36 cellular contexts compared by ENCODE assay signal in the genomic region with DNA sequence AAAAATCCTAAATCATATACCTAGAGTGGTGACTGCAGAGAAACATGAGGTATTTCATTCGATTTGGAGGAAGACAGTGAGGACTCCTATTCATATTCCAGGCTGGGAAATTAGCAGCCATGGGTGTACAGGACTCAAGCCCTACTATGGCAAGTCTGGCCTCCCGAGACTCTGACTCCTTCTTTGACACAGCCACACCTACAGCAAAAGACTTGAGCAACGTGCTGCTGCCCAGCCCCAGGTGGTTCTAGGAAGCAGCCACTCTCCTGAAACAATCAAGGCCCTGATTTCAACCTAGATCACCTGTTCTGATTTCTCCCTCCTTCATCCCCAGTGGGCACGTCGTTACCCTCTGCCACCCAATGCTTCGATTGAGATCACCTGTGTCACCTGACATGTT.
"Had no signal": no experiment of that assay in that cellular context is flagged by ENCODE, and none has a peak within 500 bp of the region (broad histone marks: within the 10 kb centered on the region; RNA-seq: fewer than 3 reads in every experiment).

No MANE protein-coding gene starts in this region.

- DNase-seq: activated CD4-positive, alpha-beta memory T cell treated with anti-CD3 and anti-CD28 coated beads, Interleukin-2, amount 10 ng/mL, durations not matched to agents 7 days and 5 days; activated CD4-positive, alpha-beta T cell treated with anti-CD3 and anti-CD28 coated beads for 4 hours; activated CD4-positive, alpha-beta T cell treated with anti-CD3 and anti-CD28 coated beads, Interleukin-2, amount 10 ng/mL, durations not matched to agents 7 days and 5 days; activated CD4-positive, alpha-beta T cell treated with anti-CD3 and anti-CD28 coated beads, Interleukin-2, amount 50 U/mL, for 48 hours; activated CD4-positive, CD25-positive, alpha-beta regulatory T cell; activated CD8-positive, alpha-beta memory T cell treated with anti-CD3 and anti-CD28 coated beads for 24 hours; activated CD8-positive, alpha-beta memory T cell treated with anti-CD3 and anti-CD28 coated beads, Interleukin-2, amount 10 ng/mL, durations not matched to agents 7 days and 5 days; activated CD8-positive, alpha-beta memory T cell treated with anti-CD3 and anti-CD28 coated beads, Interleukin-2, amount 50 U/mL, for 48 hours; activated CD8-positive, alpha-beta T cell treated with anti-CD3 and anti-CD28 coated beads, Interleukin-2, amount 10 ng/mL, durations not matched to agents 7 days and 5 days; activated effector memory CD4-positive, alpha-beta T cell treated with Interleukin-2 at 50 U/mL for 16 hours; activated gamma-delta T cell; activated naive CD4-positive, alpha-beta T cell treated with anti-CD3 and anti-CD28 coated beads, Interleukin-2, amount 10 ng/mL, durations not matched to agents 7 days and 5 days; activated naive CD4-positive, alpha-beta T cell treated with Interleukin-2 at 50 U/mL for 16 hours; activated naive CD8-positive, alpha-beta T cell treated with anti-CD3 and anti-CD28 coated beads, Interleukin-2, amount 10 ng/mL, durations not matched to agents 7 days and 5 days; activated T-cell treated with anti-CD3 and anti-CD28 coated beads, Interleukin-2, amount 50 U/mL, for 24 hours; activated T-cell treated with anti-CD3 and anti-CD28 coated beads, Interleukin-2, amount 50 U/mL, for 48 hours; adrenal gland; amniotic stem cell; aorta; body of pancreas; brain microvascular endothelial cell; central memory CD4-positive, alpha-beta T cell; T-helper 1 cell; T-helper 2 cell; T-helper 9 cell; WERI-Rb-1 had no signal

- H3K36me3 Mint-ChIP-seq: activated CD8-positive, alpha-beta memory T cell treated with anti-CD3 and anti-CD28 coated beads, Interleukin-2, amount 10 ng/mL, durations not matched to agents 7 days and 5 days; activated naive CD4-positive, alpha-beta T cell treated with anti-CD3 and anti-CD28 coated beads, Interleukin-2, amount 10 ng/mL, durations not matched to agents 7 days and 5 days; activated naive CD4-positive, alpha-beta T cell treated with anti-CD3 and anti-CD28 coated beads, Interleukin-2, amount 50 U/mL, for 24 hours; activated naive CD8-positive, alpha-beta T cell; activated naive CD8-positive, alpha-beta T cell treated with anti-CD3 and anti-CD28 coated beads, Interleukin-2, amount 10 ng/mL, durations not matched to agents 7 days and 5 days; WTC11 had no signal

- H3K27me3 ChIP-seq: adrenal gland, body of pancreas, brain microvascular endothelial cell, breast epithelium had no signal

- H3K9me3 Mint-ChIP-seq: activated CD4-positive, alpha-beta memory T cell treated with anti-CD3 and anti-CD28 coated beads, Interleukin-2, amount 10 ng/mL, durations not matched to agents 7 days and 5 days; activated CD4-positive, alpha-beta T cell treated with anti-CD3 and anti-CD28 coated beads, Interleukin-2, amount 10 ng/mL, durations not matched to agents 7 days and 5 days; activated naive CD4-positive, alpha-beta T cell treated with anti-CD3 and anti-CD28 coated beads, Interleukin-2, amount 10 ng/mL, durations not matched to agents 7 days and 5 days; activated naive CD4-positive, alpha-beta T cell treated with anti-CD3 and anti-CD28 coated beads, Interleukin-2, amount 50 U/mL, for 24 hours; activated naive CD8-positive, alpha-beta T cell treated with anti-CD3 and anti-CD28 coated beads, Interleukin-2, amount 10 ng/mL, durations not matched to agents 7 days and 5 days; activated T-cell treated with anti-CD3 and anti-CD28 coated beads, Interleukin-2, amount 50 U/mL, for 24 hours; activated T-helper 2 cell treated with anti-CD3 and anti-CD28 coated beads, Interferon-gamma antibody, Interleukin-2, Interleukin-4, amounts not matched to agents 10 μg/mL and 5 μg/mL and 100 μg/mL, durations not matched to agents 14 hours and 24 hours and 36 hours; T-helper 1 cell treated with Interleukin-12 subunit alpha and Interleukin-12 subunit beta and Interleukin-4 antibody, amounts not matched to agents 30 μg/mL and 1 μg/mL, for 36 hours; T-helper 2 cell treated with Interferon-gamma antibody and Interleukin-4, amounts not matched to agents 5 μg/mL and 100 μg/mL, for 36 hours; WTC11 had no signal

- ATAC-seq: activated CD4-positive, CD25-positive, alpha-beta regulatory T cell treated with anti-CD3 and anti-CD28 coated beads, Interleukin-2, amount 50 U/mL, for 24 hours; activated CD8-positive, alpha-beta memory T cell treated with anti-CD3 and anti-CD28 coated beads, Interleukin-2, amount 10 ng/mL, durations not matched to agents 7 days and 5 days; activated CD8-positive, alpha-beta T cell treated with anti-CD3 and anti-CD28 coated beads, Interleukin-2, amount 10 ng/mL, durations not matched to agents 7 days and 5 days; body of pancreas; WTC11 had no signal

- FAIRE-seq: astrocyte, TTC549 had no signal

- H3K36me3 ChIP-seq: adrenal gland, brain microvascular endothelial cell, breast epithelium, WERI-Rb-1 had no signal

- H3K27ac Mint-ChIP-seq: activated CD4-positive, alpha-beta memory T cell treated with anti-CD3 and anti-CD28 coated beads, Interleukin-2, amount 10 ng/mL, durations not matched to agents 7 days and 5 days; activated CD4-positive, alpha-beta T cell treated with anti-CD3 and anti-CD28 coated beads, Interleukin-2, amount 10 ng/mL, durations not matched to agents 7 days and 5 days; activated CD8-positive, alpha-beta memory T cell treated with anti-CD3 and anti-CD28 coated beads, Interleukin-2, amount 10 ng/mL, durations not matched to agents 7 days and 5 days; activated CD8-positive, alpha-beta T cell treated with anti-CD3 and anti-CD28 coated beads, Interleukin-2, amount 10 ng/mL, durations not matched to agents 7 days and 5 days; activated naive CD4-positive, alpha-beta T cell treated with anti-CD3 and anti-CD28 coated beads, Interleukin-2, amount 10 ng/mL, durations not matched to agents 7 days and 5 days; activated naive CD4-positive, alpha-beta T cell treated with anti-CD3 and anti-CD28 coated beads, Interleukin-2, amount 50 U/mL, for 24 hours; activated naive CD8-positive, alpha-beta T cell; activated naive CD8-positive, alpha-beta T cell treated with anti-CD3 and anti-CD28 coated beads, Interleukin-2, amount 10 ng/mL, durations not matched to agents 7 days and 5 days; activated T-cell treated with anti-CD3 and anti-CD28 coated beads, Interleukin-2, amount 50 U/mL, for 24 hours; activated T-helper 2 cell treated with anti-CD3 and anti-CD28 coated beads, Interferon-gamma antibody, Interleukin-2, Interleukin-4, amounts not matched to agents 10 μg/mL and 5 μg/mL and 100 μg/mL, durations not matched to agents 14 hours and 24 hours and 36 hours; T-helper 1 cell treated with Interleukin-12 subunit alpha and Interleukin-12 subunit beta and Interleukin-4 antibody, amounts not matched to agents 30 μg/mL and 1 μg/mL, for 36 hours; T-helper 2 cell treated with Interferon-gamma antibody and Interleukin-4, amounts not matched to agents 5 μg/mL and 100 μg/mL, for 36 hours; WTC11 had no signal

- H3K9me3 ChIP-seq: adrenal gland, body of pancreas, breast epithelium had no signal

- H3K4me3 ChIP-seq: adrenal gland, body of pancreas, breast epithelium had no signal

- H3K27ac ChIP-seq: adrenal gland, body of pancreas, brain microvascular endothelial cell, breast epithelium, WERI-Rb-1 had no signal

- H3K4me1 Mint-ChIP-seq: activated CD4-positive, alpha-beta memory T cell treated with anti-CD3 and anti-CD28 coated beads, Interleukin-2, amount 10 ng/mL, durations not matched to agents 7 days and 5 days; activated naive CD4-positive, alpha-beta T cell treated with anti-CD3 and anti-CD28 coated beads, Interleukin-2, amount 50 U/mL, for 24 hours had no signal

- H3K4me1 ChIP-seq: adrenal gland, breast epithelium had no signal

- H3K4me3 Mint-ChIP-seq: activated CD4-positive, alpha-beta memory T cell treated with anti-CD3 and anti-CD28 coated beads, Interleukin-2, amount 10 ng/mL, durations not matched to agents 7 days and 5 days; activated CD4-positive, alpha-beta T cell treated with anti-CD3 and anti-CD28 coated beads, Interleukin-2, amount 10 ng/mL, durations not matched to agents 7 days and 5 days; activated CD8-positive, alpha-beta memory T cell treated with anti-CD3 and anti-CD28 coated beads, Interleukin-2, amount 10 ng/mL, durations not matched to agents 7 days and 5 days; activated CD8-positive, alpha-beta T cell treated with anti-CD3 and anti-CD28 coated beads, Interleukin-2, amount 10 ng/mL, durations not matched to agents 7 days and 5 days; activated naive CD4-positive, alpha-beta T cell treated with anti-CD3 and anti-CD28 coated beads, Interleukin-2, amount 10 ng/mL, durations not matched to agents 7 days and 5 days; activated naive CD4-positive, alpha-beta T cell treated with anti-CD3 and anti-CD28 coated beads, Interleukin-2, amount 50 U/mL, for 24 hours; activated naive CD8-positive, alpha-beta T cell; activated naive CD8-positive, alpha-beta T cell treated with anti-CD3 and anti-CD28 coated beads, Interleukin-2, amount 10 ng/mL, durations not matched to agents 7 days and 5 days; activated T-cell treated with anti-CD3 and anti-CD28 coated beads, Interleukin-2, amount 50 U/mL, for 24 hours; T-helper 1 cell treated with Interleukin-12 subunit alpha and Interleukin-12 subunit beta and Interleukin-4 antibody, amounts not matched to agents 30 μg/mL and 1 μg/mL, for 36 hours; T-helper 2 cell treated with Interferon-gamma antibody and Interleukin-4, amounts not matched to agents 5 μg/mL and 100 μg/mL, for 36 hours; WTC11 had no signal
